Comparison of ENCODE assay signal across 10 cellular contexts in genomic region chr1:112904071-112904830, GRCh38. TPM values are rescaled to one million over a fixed set of nuclear protein-coding genes. Genes with fewer than 3 reads are reported as not detected.
DNase-seq lines count a peak whose midpoint lies in the region; ATAC-seq and TF ChIP-seq lines count a peak whose summit lies in the region.
"Had no signal": no experiment of that assay in that cellular context is flagged by ENCODE, and none has a peak within 500 bp of the region (broad histone marks: within the 10 kb centered on the region; RNA-seq: fewer than 3 reads in every experiment).

No MANE protein-coding gene starts in this region.

- H3K27me3 ChIP-seq in Caco-2 (replicated peaks; ENCODE audit: control insufficient read depth, insufficient read depth, low read length) (no peaks in the 10 kb centered on the region), OCI-LY3 (ENCODE audit: low read depth, low read length) (no peaks in the 10 kb centered on the region), Karpas-422 (ENCODE audit: low read length) (no peaks in the 10 kb centered on the region)
- H3K27me3 ChIP-seq: upper lobe of left lung had no signal

- no TSS peak for BruUV-seq in Caco-2 (replicated peaks; lab: Mats Ljungman, UMichigan)

- H2AFZ ChIP-seq in OCI-LY3 (ENCODE audit: low read depth, low read length) (no peak overlapping the region), Karpas-422 (ENCODE audit: low read length) (no peak overlapping the region)

- no peak overlapping the region for H3K4me3 Mint-ChIP-seq in Caco-2 (ENCODE audit: unreplicated experiment)
- no peak overlapping the region for H3K4me3 Mint-ChIP-seq in activated naive CD8-positive, alpha-beta T cell treated with anti-CD3 and anti-CD28 coated beads, Interleukin-2, amount 50 U/mL, for 24 hours
- no peak overlapping the region for H3K4me3 Mint-ChIP-seq in progenitor cell of endocrine pancreas (ENCODE audit: low read depth)

- H3K27ac ChIP-seq in OCI-LY3 (ENCODE audit: low read length) (peak overlapping the region; percentile 86), Karpas-422 (ENCODE audit: low read length) (no peak overlapping the region)

- H3K36me3 ChIP-seq in Caco-2 (ENCODE audit: control insufficient read depth, insufficient read depth, low read length): no peaks in the 10 kb centered on the region
- H3K36me3 ChIP-seq in OCI-LY3 (replicated peaks; ENCODE audit: low read depth, low read length): peaks cover 8% of the 10 kb centered on the region
- H3K36me3 ChIP-seq in Karpas-422 (ENCODE audit: insufficient read depth, low read length): peaks cover 10% of the 10 kb centered on the region; the same call in 1 of the 2 replicates
- H3K36me3 ChIP-seq: upper lobe of left lung had no signal

- TF ChIP-seq CTCF in Caco-2 (IDR thresholded peaks at IDR 0.05; ENCODE audit: insufficient read depth in 1 of 2, low read depth in 1 of 2, low read length in 1 of 2, severe bottlenecking in 1 of 2, unreplicated experiment in 1 of 2) (no peak), OCI-LY3 (IDR thresholded peaks at IDR 0.05; ENCODE audit: low read depth, low read length) (no peak), progenitor cell of endocrine pancreas (IDR thresholded peaks at IDR 0.05; ENCODE audit: unreplicated experiment) (no peak)

- CTCF ChIA-PET in Caco-2 (lab: Charles Lee) (interaction anchor here (1.1 to 1.8 kb wide), 2 partner anchors 100 to 168 kb away, joined by 3 to 7 read pairs; partner anchors contain the start of gene LRIG2), HEK293T (lab: Yijun Ruan, JAX) (interaction anchor here (0.5 kb wide), 1 partner anchor 182 kb away, joined by 3 read pairs; no protein-coding TSS in a partner anchor)

- H4K20me1 ChIP-seq in OCI-LY3 (ENCODE audit: insufficient read depth, low read length): no peaks in the 10 kb centered on the region
- no peaks in the 10 kb centered on the region for H4K20me1 ChIP-seq in Karpas-422 (ENCODE audit: insufficient read depth, low read depth, low read length)

- ATAC-seq in activated naive CD8-positive, alpha-beta T cell treated with anti-CD3 and anti-CD28 coated beads, Interleukin-2, amount 50 U/mL, for 24 hours: peak; percentile 92
- ATAC-seq in HG03457 (IDR thresholded peaks at IDR 0.05; ENCODE audit: unreplicated experiment): no peak

- H3K4me1 Mint-ChIP-seq in Caco-2 (ENCODE audit: low read depth, unreplicated experiment) (peaks cover 23% of the 10 kb centered on the region), progenitor cell of endocrine pancreas (ENCODE audit: low read depth) (peaks cover 9% of the 10 kb centered on the region)
- H3K4me1 Mint-ChIP-seq in activated naive CD8-positive, alpha-beta T cell treated with anti-CD3 and anti-CD28 coated beads, Interleukin-2, amount 50 U/mL, for 24 hours: peaks cover 32% of the 10 kb centered on the region

- POLR2A ChIA-PET in Caco-2 (lab: Charles Lee): interaction anchor here (0.6 kb wide), 1 partner anchor 138 kb away, joined by 8 read pairs; no protein-coding TSS in a partner anchor
- POLR2A ChIA-PET in HEK293T (lab: Yijun Ruan, JAX): interaction anchor here (1.7 kb wide), 1 partner anchor 26 kb away, joined by 4 read pairs; no protein-coding TSS in a partner anchor

- no peaks in the 10 kb centered on the region for H3K9me2 ChIP-seq in Karpas-422 (replicated peaks; ENCODE audit: insufficient read depth, low read length)

- H3K4me2 ChIP-seq in OCI-LY3 (ENCODE audit: low read length) (peak overlapping the region; percentile 61; the same call in 1 of the 2 replicates), Karpas-422 (ENCODE audit: low read depth, low read length, poor library complexity, severe bottlenecking) (no peak overlapping the region)

- intact Hi-C loops in Caco-2 (cut with micrococcal nuclease; ENCODE audit: unreplicated experiment): no loop called here

- H3K27ac Mint-ChIP-seq in Caco-2 (ENCODE audit: unreplicated experiment) (peak overlapping the region; percentile 88), progenitor cell of endocrine pancreas (peak overlapping the region; percentile 21)
- no peak overlapping the region for H3K27ac Mint-ChIP-seq in activated naive CD8-positive, alpha-beta T cell treated with anti-CD3 and anti-CD28 coated beads, Interleukin-2, amount 50 U/mL, for 24 hours

- H3K9me3 ChIP-seq in Caco-2 (no peaks in the 10 kb centered on the region), OCI-LY3 (ENCODE audit: insufficient read depth, low read length) (no peaks in the 10 kb centered on the region), Karpas-422 (ENCODE audit: low read length) (no peaks in the 10 kb centered on the region)
- H3K9me3 ChIP-seq: upper lobe of left lung had no signal

- no peak overlapping the region for H3K9ac ChIP-seq in OCI-LY3 (ENCODE audit: low read length)
- H3K9ac ChIP-seq in Karpas-422 (ENCODE audit: low read length): no peak overlapping the region

- peaks cover 10% of the 10 kb centered on the region for H3K36me3 Mint-ChIP-seq in Caco-2 (ENCODE audit: insufficient read depth, unreplicated experiment)
- no peaks in the 10 kb centered on the region for H3K36me3 Mint-ChIP-seq in activated naive CD8-positive, alpha-beta T cell treated with anti-CD3 and anti-CD28 coated beads, Interleukin-2, amount 50 U/mL, for 24 hours (ENCODE audit: low read depth)
- H3K36me3 Mint-ChIP-seq in progenitor cell of endocrine pancreas (ENCODE audit: insufficient read depth): peaks cover 3% of the 10 kb centered on the region

- no peak overlapping the region for H3K4me3 ChIP-seq in Caco-2 (ENCODE audit: low read depth, low read length)
- H3K4me3 ChIP-seq in OCI-LY3 (ENCODE audit: low read length): no peak overlapping the region
- H3K4me3 ChIP-seq in Karpas-422 (ENCODE audit: low read length): no peak overlapping the region
- H3K4me3 ChIP-seq: upper lobe of left lung had no signal

- DNase-seq in Caco-2 (no peak), progenitor cell of endocrine pancreas (ENCODE audit: low spot score, unreplicated experiment) (no peak), HEK293T (ENCODE audit: extremely low spot score) (no peak), NCI-H1092 (lab: John Stamatoyannopoulos, UW) (no peak), Karpas-422 (no peak)
- DNase-seq in activated naive CD8-positive, alpha-beta T cell treated with anti-CD3 and anti-CD28 coated beads, Interleukin-2, amount 50 U/mL, for 24 hours: peak; percentile 42
- DNase-seq: NCI-H524 treated with DMSO at 0.1 percent for 48 hours had no signal

- H3K79me2 ChIP-seq in OCI-LY3 (ENCODE audit: low read length) (no peaks in the 10 kb centered on the region), Karpas-422 (ENCODE audit: low read length) (0 out of 2 replicates have a peak, but pooled peaks cover 3% of the 10 kb centered on the region)

- H3K9me3 Mint-ChIP-seq in Caco-2 (ENCODE audit: unreplicated experiment) (no peaks in the 10 kb centered on the region), progenitor cell of endocrine pancreas (ENCODE audit: low read depth) (no peaks in the 10 kb centered on the region)
- no peaks in the 10 kb centered on the region for H3K9me3 Mint-ChIP-seq in activated naive CD8-positive, alpha-beta T cell treated with anti-CD3 and anti-CD28 coated beads, Interleukin-2, amount 50 U/mL, for 24 hours

- H3K4me1 ChIP-seq in Caco-2 (peaks cover 27% of the 10 kb centered on the region), OCI-LY3 (ENCODE audit: low read length) (peaks cover 42% of the 10 kb centered on the region), Karpas-422 (ENCODE audit: low read length) (no peaks in the 10 kb centered on the region)

- H3K27me3 Mint-ChIP-seq in Caco-2 (ENCODE audit: insufficient read depth, unreplicated experiment) (no peaks in the 10 kb centered on the region), progenitor cell of endocrine pancreas (no peaks in the 10 kb centered on the region)
- no peaks in the 10 kb centered on the region for H3K27me3 Mint-ChIP-seq in activated naive CD8-positive, alpha-beta T cell treated with anti-CD3 and anti-CD28 coated beads, Interleukin-2, amount 50 U/mL, for 24 hours

TF ChIP-seq in HEK293T, 16 proteins besides CTCF, POLR2A, EP300 and RAD21:
- no peak for TF ChIP-seq NFRKB (IDR thresholded peaks at IDR 0.05)
- no peak for TF ChIP-seq SP1 (IDR thresholded peaks at IDR 0.05)
- no peak for TF ChIP-seq FOXM1 (IDR thresholded peaks at IDR 0.05; ENCODE audit: borderline replicate concordance)
- no peak for TF ChIP-seq BHLHE40 (IDR thresholded peaks at IDR 0.05; ENCODE audit: borderline replicate concordance)
- TF ChIP-seq HDGF (IDR thresholded peaks at IDR 0.05; ENCODE audit: borderline replicate concordance): no peak
- TF ChIP-seq LEF1 (IDR thresholded peaks at IDR 0.05; ENCODE audit: borderline replicate concordance): no peak
- TF ChIP-seq TARDBP (IDR thresholded peaks at IDR 0.05): no peak
- no peak for TF ChIP-seq FOXA1 (IDR thresholded peaks at IDR 0.05)
TF ChIP-seq in HEK293T: peak in this region for 0.

RNA-seq across cellular contexts. Expression of gene SLC16A1, which starts 51.7 kb away (rescaled TPM):
- total RNA-seq in Caco-2 (2022) (104 and 107 TPM in 2 replicates), progenitor cell of endocrine pancreas (62.7 and 65.0 TPM in 2 replicates)
- 129 and 186 TPM in 2 replicates for total RNA-seq in Karpas-422 (2014; rRNA removed; shearing (Covaris generic); ENCODE audit: low replicate concordance)
